1 cellular context compared by ENCODE assay signal in the genomic region with DNA sequence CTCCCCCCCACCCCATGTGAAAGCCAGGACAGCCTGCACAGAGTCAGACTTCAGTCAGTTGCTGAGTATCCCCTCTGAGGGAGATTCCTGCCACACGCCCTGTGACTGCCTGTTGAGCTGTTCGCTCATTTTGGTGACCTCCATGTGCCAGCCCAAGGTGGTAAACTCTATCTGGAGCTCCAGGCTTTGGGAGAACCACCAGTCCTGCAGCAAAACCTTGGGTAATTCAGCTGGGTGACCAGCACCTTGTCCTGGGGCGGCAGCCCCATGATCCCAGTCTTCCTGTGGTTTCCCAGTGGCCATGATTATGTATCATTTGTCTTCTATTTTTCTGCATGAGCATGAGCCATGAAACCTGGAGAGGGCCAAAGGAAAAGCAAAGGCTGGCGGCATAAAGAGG.
TF ChIP-seq lines count a peak whose summit lies in the region.

No MANE protein-coding gene starts in this region.

TF ChIP-seq in HepG2, 621 proteins besides CTCF, POLR2A, EP300 and RAD21 (continued from another document):
- TF ChIP-seq, protein P1, sequence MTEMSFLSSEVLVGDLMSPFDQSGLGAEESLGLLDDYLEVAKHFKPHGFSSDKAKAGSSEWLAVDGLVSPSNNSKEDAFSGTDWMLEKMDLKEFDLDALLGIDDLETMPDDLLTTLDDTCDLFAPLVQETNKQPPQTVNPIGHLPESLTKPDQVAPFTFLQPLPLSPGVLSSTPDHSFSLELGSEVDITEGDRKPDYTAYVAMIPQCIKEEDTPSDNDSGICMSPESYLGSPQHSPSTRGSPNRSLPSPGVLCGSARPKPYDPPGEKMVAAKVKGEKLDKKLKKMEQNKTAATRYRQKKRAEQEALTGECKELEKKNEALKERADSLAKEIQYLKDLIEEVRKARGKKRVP (CRISPR knock-in tag; IDR thresholded peaks at IDR 0.05) = no peak
- TF ChIP-seq ATF1 (CRISPR knock-in tag; IDR thresholded peaks at IDR 0.05) (no peak), ARHGAP35 (CRISPR knock-in tag; IDR thresholded peaks at IDR 0.05; ENCODE audit: borderline replicate concordance) (no peak), ZNF24 (IDR thresholded peaks at IDR 0.05) (no peak)
TF ChIP-seq in HepG2: peak in this region for 0.
